ENCODE assay signal across 1 cellular context in genomic region chr2:240960963-240961876, GRCh38.
TF ChIP-seq lines count a peak whose summit lies in the region.

No MANE protein-coding gene starts in this region.

TF ChIP-seq in GM12878, 131 proteins besides CTCF, POLR2A, EP300 and RAD21:
- TF ChIP-seq SREBF2 (IDR thresholded peaks at IDR 0.05; ENCODE audit: low read length) (no peak), TCF3 (IDR thresholded peaks at IDR 0.05; ENCODE audit: borderline replicate concordance, insufficient read depth, low read depth, low read length) (0 out of 2 replicates have a peak, but pooled peaks have one; percentile 63)
- TF ChIP-seq, protein P1, sequence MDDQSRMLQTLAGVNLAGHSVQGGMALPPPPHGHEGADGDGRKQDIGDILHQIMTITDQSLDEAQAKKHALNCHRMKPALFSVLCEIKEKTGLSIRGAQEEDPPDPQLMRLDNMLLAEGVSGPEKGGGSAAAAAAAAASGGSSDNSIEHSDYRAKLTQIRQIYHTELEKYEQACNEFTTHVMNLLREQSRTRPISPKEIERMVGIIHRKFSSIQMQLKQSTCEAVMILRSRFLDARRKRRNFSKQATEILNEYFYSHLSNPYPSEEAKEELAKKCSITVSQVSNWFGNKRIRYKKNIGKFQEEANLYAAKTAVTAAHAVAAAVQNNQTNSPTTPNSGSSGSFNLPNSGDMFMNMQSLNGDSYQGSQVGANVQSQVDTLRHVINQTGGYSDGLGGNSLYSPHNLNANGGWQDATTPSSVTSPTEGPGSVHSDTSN (IDR thresholded peaks at IDR 0.05; ENCODE audit: insufficient replicate concordance, low read depth, low read length): peak; percentile 10
- TF ChIP-seq, protein P2, sequence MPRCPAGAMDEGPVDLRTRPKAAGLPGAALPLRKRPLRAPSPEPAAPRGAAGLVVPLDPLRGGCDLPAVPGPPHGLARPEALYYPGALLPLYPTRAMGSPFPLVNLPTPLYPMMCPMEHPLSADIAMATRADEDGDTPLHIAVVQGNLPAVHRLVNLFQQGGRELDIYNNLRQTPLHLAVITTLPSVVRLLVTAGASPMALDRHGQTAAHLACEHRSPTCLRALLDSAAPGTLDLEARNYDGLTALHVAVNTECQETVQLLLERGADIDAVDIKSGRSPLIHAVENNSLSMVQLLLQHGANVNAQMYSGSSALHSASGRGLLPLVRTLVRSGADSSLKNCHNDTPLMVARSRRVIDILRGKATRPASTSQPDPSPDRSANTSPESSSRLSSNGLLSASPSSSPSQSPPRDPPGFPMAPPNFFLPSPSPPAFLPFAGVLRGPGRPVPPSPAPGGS (IDR thresholded peaks at IDR 0.05; ENCODE audit: borderline replicate concordance, insufficient read depth, low read depth, low read length, poor library complexity, severe bottlenecking): peak; percentile 82
